ENCODE assay signal across 22 cellular contexts in the genomic region with DNA sequence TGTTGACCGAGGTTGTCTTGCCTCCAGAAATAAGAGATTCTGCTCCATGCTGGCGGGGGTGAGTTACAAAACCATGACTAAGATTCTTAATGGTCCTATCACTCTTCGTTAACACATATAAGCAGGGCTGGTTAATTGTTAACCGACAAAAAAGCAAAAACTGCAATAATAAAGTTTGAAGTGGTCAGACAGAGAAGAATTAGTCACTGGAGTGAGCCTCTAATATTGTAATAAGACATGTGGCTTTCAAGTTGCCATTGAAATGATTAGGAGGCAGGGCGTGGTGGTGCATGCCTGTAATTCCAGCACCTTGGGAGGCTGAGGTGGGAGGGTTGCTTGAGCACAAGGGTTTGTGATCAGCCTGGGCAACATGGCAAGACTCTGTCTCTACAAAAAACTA.
"Had no signal": no experiment of that assay in that cellular context is flagged by ENCODE, and none has a peak within 500 bp of the region (broad histone marks: within the 10 kb centered on the region; RNA-seq: fewer than 3 reads in every experiment).

No MANE protein-coding gene starts in this region.

- H3K4me1 ChIP-seq: colonic mucosa, gastrocnemius medialis, heart left ventricle had no signal

- H3K36me3 Mint-ChIP-seq: activated CD4-positive, alpha-beta memory T cell treated with anti-CD3 and anti-CD28 coated beads for 36 hours; activated CD8-positive, alpha-beta memory T cell treated with anti-CD3 and anti-CD28 coated beads, Interleukin-2, amount 10 ng/mL, durations not matched to agents 7 days and 5 days; immature natural killer cell; stimulated activated naive B cell treated with anti-CD40 and anti-IgM and Interleukin-4, amounts not matched to agents 10 μg/mL and 1 μg/mL and 100 μg/mL, for 72 hours; T-cell; WTC11 had no signal

- H3K9me3 Mint-ChIP-seq: activated CD4-positive, alpha-beta memory T cell treated with anti-CD3 and anti-CD28 coated beads for 36 hours had no signal

- FAIRE-seq: endometrium, urothelium cell line had no signal

- H3K4me3 ChIP-seq: colonic mucosa, gastrocnemius medialis, heart left ventricle, thoracic aorta had no signal

- DNase-seq: activated CD4-positive, alpha-beta memory T cell treated with anti-CD3 and anti-CD28 coated beads for 36 hours; activated CD4-positive, alpha-beta T cell treated with anti-CD3 and anti-CD28 coated beads for 36 hours; activated CD8-positive, alpha-beta memory T cell treated with anti-CD3 and anti-CD28 coated beads, Interleukin-2, amount 10 ng/mL, durations not matched to agents 7 days and 5 days; activated naive CD4-positive, alpha-beta T cell; activated T-cell treated with anti-CD3 and anti-CD28 coated beads, Interleukin-2, amount 50 U/mL, for 1 hour; brain microvascular endothelial cell; colonic mucosa; gastrocnemius medialis; heart left ventricle; immature natural killer cell; left cardiac atrium; nephron progenitor cell; nucleus accumbens; posterior cingulate gyrus; retina; stimulated activated naive B cell treated with anti-CD40 and anti-IgM and Interleukin-4, amounts not matched to agents 10 μg/mL and 1 μg/mL and 100 μg/mL, for 72 hours; T-cell had no signal

- H3K27me3 ChIP-seq: brain microvascular endothelial cell, colonic mucosa, gastrocnemius medialis, heart left ventricle had no signal

- H3K27ac ChIP-seq: brain microvascular endothelial cell, colonic mucosa, gastrocnemius medialis, heart left ventricle, thoracic aorta had no signal

- H3K9me3 ChIP-seq: colonic mucosa, gastrocnemius medialis, thoracic aorta had no signal

- ATAC-seq: activated CD4-positive, alpha-beta T cell treated with anti-CD3 and anti-CD28 coated beads for 36 hours; activated CD8-positive, alpha-beta memory T cell treated with anti-CD3 and anti-CD28 coated beads, Interleukin-2, amount 10 ng/mL, durations not matched to agents 7 days and 5 days; activated T-helper 17 cell treated with anti-CD3 and anti-CD28 coated beads, Interleukin-2, amount 50 U/mL, for 72 hours; gastrocnemius medialis; heart left ventricle; left cardiac atrium; stimulated activated naive B cell treated with anti-CD40 and anti-IgM and Interleukin-4, amounts not matched to agents 10 μg/mL and 1 μg/mL and 100 μg/mL, for 72 hours; T-cell; WTC11 had no signal

- H3K27ac Mint-ChIP-seq: activated CD4-positive, alpha-beta memory T cell treated with anti-CD3 and anti-CD28 coated beads for 36 hours; activated CD4-positive, alpha-beta T cell treated with anti-CD3 and anti-CD28 coated beads for 36 hours; activated CD8-positive, alpha-beta memory T cell treated with anti-CD3 and anti-CD28 coated beads, Interleukin-2, amount 10 ng/mL, durations not matched to agents 7 days and 5 days; activated T-helper 17 cell treated with anti-CD3 and anti-CD28 coated beads, Interleukin-2, amount 50 U/mL, for 72 hours; immature natural killer cell; nephron progenitor cell; stimulated activated naive B cell treated with anti-CD40 and anti-IgM and Interleukin-4, amounts not matched to agents 10 μg/mL and 1 μg/mL and 100 μg/mL, for 72 hours; T-cell; WTC11 had no signal

- H3K36me3 ChIP-seq: brain microvascular endothelial cell, colonic mucosa, gastrocnemius medialis, thoracic aorta had no signal
